1 cellular context compared by ENCODE assay signal in the genomic region with DNA sequence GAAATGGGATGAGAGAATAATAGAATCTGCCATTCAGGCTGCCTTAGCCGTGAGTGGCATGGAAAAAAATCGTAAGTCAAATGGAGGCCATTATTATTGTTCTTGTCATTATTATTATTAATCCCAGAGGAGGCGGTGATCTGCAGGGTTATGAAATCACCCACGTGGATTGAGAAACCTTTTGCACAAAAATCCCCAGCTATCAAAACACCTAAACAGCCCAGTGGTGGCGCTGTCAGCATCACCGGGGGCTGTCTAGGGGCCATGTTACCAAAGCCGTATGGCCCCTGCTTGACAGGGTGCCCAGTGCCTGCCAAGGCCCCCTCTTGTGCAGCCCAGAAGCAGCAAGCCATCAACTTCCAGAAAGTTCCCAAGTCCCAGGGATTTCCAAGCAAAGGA.
TF ChIP-seq lines count a peak whose summit lies in the region.

No MANE protein-coding gene starts in this region.

TF ChIP-seq in GM12878, 131 proteins besides CTCF, POLR2A, EP300 and RAD21:
- TF ChIP-seq, protein P1, sequence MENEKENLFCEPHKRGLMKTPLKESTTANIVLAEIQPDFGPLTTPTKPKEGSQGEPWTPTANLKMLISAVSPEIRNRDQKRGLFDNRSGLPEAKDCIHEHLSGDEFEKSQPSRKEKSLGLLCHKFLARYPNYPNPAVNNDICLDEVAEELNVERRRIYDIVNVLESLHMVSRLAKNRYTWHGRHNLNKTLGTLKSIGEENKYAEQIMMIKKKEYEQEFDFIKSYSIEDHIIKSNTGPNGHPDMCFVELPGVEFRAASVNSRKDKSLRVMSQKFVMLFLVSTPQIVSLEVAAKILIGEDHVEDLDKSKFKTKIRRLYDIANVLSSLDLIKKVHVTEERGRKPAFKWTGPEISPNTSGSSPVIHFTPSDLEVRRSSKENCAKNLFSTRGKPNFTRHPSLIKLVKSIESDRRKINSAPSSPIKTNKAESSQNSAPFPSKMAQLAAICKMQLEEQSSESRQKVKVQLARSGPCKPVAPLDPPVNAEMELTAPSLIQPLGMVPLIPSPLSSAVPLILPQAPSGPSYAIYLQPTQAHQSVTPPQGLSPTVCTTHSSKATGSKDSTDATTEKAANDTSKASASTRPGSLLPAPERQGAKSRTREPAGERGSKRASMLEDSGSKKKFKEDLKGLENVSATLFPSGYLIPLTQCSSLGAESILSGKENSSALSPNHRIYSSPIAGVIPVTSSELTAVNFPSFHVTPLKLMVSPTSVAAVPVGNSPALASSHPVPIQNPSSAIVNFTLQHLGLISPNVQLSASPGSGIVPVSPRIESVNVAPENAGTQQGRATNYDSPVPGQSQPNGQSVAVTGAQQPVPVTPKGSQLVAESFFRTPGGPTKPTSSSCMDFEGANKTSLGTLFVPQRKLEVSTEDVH (IDR thresholded peaks at IDR 0.05; ENCODE audit: low read depth, partially characterized antibody) = no peak
- TF ChIP-seq, protein P2, sequence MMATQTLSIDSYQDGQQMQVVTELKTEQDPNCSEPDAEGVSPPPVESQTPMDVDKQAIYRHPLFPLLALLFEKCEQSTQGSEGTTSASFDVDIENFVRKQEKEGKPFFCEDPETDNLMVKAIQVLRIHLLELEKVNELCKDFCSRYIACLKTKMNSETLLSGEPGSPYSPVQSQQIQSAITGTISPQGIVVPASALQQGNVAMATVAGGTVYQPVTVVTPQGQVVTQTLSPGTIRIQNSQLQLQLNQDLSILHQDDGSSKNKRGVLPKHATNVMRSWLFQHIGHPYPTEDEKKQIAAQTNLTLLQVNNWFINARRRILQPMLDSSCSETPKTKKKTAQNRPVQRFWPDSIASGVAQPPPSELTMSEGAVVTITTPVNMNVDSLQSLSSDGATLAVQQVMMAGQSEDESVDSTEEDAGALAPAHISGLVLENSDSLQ (IDR thresholded peaks at IDR 0.05) = no peak
- no peak for TF ChIP-seq JUNB (IDR thresholded peaks at IDR 0.05)
- no peak for TF ChIP-seq ZNF622 (IDR thresholded peaks at IDR 0.05)
- TF ChIP-seq, protein P3, sequence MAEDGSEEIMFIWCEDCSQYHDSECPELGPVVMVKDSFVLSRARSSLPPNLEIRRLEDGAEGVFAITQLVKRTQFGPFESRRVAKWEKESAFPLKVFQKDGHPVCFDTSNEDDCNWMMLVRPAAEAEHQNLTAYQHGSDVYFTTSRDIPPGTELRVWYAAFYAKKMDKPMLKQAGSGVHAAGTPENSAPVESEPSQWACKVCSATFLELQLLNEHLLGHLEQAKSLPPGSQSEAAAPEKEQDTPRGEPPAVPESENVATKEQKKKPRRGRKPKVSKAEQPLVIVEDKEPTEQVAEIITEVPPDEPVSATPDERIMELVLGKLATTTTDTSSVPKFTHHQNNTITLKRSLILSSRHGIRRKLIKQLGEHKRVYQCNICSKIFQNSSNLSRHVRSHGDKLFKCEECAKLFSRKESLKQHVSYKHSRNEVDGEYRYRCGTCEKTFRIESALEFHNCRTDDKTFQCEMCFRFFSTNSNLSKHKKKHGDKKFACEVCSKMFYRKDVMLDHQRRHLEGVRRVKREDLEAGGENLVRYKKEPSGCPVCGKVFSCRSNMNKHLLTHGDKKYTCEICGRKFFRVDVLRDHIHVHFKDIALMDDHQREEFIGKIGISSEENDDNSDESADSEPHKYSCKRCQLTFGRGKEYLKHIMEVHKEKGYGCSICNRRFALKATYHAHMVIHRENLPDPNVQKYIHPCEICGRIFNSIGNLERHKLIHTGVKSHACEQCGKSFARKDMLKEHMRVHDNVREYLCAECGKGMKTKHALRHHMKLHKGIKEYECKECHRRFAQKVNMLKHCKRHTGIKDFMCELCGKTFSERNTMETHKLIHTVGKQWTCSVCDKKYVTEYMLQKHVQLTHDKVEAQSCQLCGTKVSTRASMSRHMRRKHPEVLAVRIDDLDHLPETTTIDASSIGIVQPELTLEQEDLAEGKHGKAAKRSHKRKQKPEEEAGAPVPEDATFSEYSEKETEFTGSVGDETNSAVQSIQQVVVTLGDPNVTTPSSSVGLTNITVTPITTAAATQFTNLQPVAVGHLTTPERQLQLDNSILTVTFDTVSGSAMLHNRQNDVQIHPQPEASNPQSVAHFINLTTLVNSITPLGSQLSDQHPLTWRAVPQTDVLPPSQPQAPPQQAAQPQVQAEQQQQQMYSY (CRISPR knock-in tag; IDR thresholded peaks at IDR 0.05) = no peak
- no peak for TF ChIP-seq SMC3 (IDR thresholded peaks at IDR 0.05; ENCODE audit: borderline replicate concordance, low read length)
- no peak for TF ChIP-seq ZNF207 (IDR thresholded peaks at IDR 0.05; ENCODE audit: borderline replicate concordance)
- TF ChIP-seq, protein P4, sequence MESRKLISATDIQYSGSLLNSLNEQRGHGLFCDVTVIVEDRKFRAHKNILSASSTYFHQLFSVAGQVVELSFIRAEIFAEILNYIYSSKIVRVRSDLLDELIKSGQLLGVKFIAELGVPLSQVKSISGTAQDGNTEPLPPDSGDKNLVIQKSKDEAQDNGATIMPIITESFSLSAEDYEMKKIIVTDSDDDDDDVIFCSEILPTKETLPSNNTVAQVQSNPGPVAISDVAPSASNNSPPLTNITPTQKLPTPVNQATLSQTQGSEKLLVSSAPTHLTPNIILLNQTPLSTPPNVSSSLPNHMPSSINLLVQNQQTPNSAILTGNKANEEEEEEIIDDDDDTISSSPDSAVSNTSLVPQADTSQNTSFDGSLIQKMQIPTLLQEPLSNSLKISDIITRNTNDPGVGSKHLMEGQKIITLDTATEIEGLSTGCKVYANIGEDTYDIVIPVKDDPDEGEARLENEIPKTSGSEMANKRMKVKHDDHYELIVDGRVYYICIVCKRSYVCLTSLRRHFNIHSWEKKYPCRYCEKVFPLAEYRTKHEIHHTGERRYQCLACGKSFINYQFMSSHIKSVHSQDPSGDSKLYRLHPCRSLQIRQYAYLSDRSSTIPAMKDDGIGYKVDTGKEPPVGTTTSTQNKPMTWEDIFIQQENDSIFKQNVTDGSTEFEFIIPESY (IDR thresholded peaks at IDR 0.05) = no peak
- no peak for TF ChIP-seq HDAC6 (IDR thresholded peaks at IDR 0.05; ENCODE audit: unreplicated experiment)
- TF ChIP-seq, protein P5, sequence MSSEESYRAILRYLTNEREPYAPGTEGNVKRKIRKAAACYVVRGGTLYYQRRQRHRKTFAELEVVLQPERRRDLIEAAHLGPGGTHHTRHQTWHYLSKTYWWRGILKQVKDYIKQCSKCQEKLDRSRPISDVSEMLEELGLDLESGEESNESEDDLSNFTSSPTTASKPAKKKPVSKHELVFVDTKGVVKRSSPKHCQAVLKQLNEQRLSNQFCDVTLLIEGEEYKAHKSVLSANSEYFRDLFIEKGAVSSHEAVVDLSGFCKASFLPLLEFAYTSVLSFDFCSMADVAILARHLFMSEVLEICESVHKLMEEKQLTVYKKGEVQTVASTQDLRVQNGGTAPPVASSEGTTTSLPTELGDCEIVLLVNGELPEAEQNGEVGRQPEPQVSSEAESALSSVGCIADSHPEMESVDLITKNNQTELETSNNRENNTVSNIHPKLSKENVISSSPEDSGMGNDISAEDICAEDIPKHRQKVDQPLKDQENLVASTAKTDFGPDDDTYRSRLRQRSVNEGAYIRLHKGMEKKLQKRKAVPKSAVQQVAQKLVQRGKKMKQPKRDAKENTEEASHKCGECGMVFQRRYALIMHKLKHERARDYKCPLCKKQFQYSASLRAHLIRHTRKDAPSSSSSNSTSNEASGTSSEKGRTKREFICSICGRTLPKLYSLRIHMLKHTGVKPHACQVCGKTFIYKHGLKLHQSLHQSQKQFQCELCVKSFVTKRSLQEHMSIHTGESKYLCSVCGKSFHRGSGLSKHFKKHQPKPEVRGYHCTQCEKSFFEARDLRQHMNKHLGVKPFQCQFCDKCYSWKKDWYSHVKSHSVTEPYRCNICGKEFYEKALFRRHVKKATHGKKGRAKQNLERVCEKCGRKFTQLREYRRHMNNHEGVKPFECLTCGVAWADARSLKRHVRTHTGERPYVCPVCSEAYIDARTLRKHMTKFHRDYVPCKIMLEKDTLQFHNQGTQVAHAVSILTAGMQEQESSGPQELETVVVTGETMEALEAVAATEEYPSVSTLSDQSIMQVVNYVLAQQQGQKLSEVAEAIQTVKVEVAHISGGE (CRISPR knock-in tag; IDR thresholded peaks at IDR 0.05) = no peak
- TF ChIP-seq, protein P6, sequence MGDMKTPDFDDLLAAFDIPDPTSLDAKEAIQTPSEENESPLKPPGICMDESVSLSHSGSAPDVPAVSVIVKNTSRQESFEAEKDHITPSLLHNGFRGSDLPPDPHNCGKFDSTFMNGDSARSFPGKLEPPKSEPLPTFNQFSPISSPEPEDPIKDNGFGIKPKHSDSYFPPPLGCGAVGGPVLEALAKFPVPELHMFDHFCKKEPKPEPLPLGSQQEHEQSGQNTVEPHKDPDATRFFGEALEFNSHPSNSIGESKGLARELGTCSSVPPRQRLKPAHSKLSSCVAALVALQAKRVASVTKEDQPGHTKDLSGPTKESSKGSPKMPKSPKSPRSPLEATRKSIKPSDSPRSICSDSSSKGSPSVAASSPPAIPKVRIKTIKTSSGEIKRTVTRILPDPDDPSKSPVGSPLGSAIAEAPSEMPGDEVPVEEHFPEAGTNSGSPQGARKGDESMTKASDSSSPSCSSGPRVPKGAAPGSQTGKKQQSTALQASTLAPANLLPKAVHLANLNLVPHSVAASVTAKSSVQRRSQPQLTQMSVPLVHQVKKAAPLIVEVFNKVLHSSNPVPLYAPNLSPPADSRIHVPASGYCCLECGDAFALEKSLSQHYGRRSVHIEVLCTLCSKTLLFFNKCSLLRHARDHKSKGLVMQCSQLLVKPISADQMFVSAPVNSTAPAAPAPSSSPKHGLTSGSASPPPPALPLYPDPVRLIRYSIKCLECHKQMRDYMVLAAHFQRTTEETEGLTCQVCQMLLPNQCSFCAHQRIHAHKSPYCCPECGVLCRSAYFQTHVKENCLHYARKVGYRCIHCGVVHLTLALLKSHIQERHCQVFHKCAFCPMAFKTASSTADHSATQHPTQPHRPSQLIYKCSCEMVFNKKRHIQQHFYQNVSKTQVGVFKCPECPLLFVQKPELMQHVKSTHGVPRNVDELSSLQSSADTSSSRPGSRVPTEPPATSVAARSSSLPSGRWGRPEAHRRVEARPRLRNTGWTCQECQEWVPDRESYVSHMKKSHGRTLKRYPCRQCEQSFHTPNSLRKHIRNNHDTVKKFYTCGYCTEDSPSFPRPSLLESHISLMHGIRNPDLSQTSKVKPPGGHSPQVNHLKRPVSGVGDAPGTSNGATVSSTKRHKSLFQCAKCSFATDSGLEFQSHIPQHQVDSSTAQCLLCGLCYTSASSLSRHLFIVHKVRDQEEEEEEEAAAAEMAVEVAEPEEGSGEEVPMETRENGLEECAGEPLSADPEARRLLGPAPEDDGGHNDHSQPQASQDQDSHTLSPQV (IDR thresholded peaks at IDR 0.05) = no peak
- TF ChIP-seq ASH2L (IDR thresholded peaks at IDR 0.05; ENCODE audit: borderline replicate concordance, low read depth) = no peak
- TF ChIP-seq EZH2 (IDR thresholded peaks at IDR 0.05; ENCODE audit: borderline replicate concordance, control insufficient read depth, low read depth, low read length) = no peak
- TF ChIP-seq ESRRA (IDR thresholded peaks at IDR 0.05; ENCODE audit: low read length) = no peak
- no peak for TF ChIP-seq POLR2AphosphoS5 (IDR thresholded peaks at IDR 0.05; ENCODE audit: low read length)
